Comparison of ENCODE assay signal across 8 cellular contexts in genomic region chr14:67620217-67620789, GRCh38. TPM values are rescaled to one million over a fixed set of nuclear protein-coding genes. Genes with fewer than 3 reads are reported as not detected.
A peak's percentile ranks its signal among the peaks of the same experiment; 100 is the strongest.
DNase-seq lines count a peak whose midpoint lies in the region; ATAC-seq and TF ChIP-seq lines count a peak whose summit lies in the region.

No MANE protein-coding gene starts in this region.

- peaks cover 17% of the 10 kb centered on the region for H3K4me1 ChIP-seq in CD8-positive, alpha-beta T cell (ENCODE audit: insufficient read depth, low read length)

- POLR2A ChIA-PET in CD8-positive, alpha-beta T cell (lab: Charles Lee): interaction anchor here (0.9 to 2.8 kb wide), 5 partner anchors 16 to 75 kb away, joined by 3 to 15 read pairs (median 4); partner anchors contain the start of genes PIGH and RDH11
- POLR2A ChIA-PET in activated naive CD8-positive, alpha-beta T cell treated with anti-CD3 and anti-CD28 coated beads, Interleukin-2, amount 10 ng/mL, durations not matched to agents 7 days and 5 days (lab: Charles Lee): interaction anchor here (0.7 to 1.6 kb wide), 3 partner anchors 20 to 71 kb away, joined by 3 to 5 read pairs (median 3); partner anchors contain the start of gene PIGH

- no peaks in the 10 kb centered on the region for H3K27me3 ChIP-seq in CD8-positive, alpha-beta T cell (ENCODE audit: insufficient read depth, low read length)

- no peak for TF ChIP-seq CTCF in CD8-positive, alpha-beta T cell (IDR thresholded peaks at IDR 0.05)

- peaks cover 32% of the 10 kb centered on the region for H3K4me1 Mint-ChIP-seq in CD8-positive, alpha-beta T cell (ENCODE audit: low read depth)
- H3K4me1 Mint-ChIP-seq in activated naive CD8-positive, alpha-beta T cell treated with anti-CD3 and anti-CD28 coated beads, Interleukin-2, amount 10 ng/mL, durations not matched to agents 7 days and 5 days: peaks cover 20% of the 10 kb centered on the region

- no peaks in the 10 kb centered on the region for H3K9me3 Mint-ChIP-seq in CD8-positive, alpha-beta T cell
- no peaks in the 10 kb centered on the region for H3K9me3 Mint-ChIP-seq in activated naive CD8-positive, alpha-beta T cell treated with anti-CD3 and anti-CD28 coated beads, Interleukin-2, amount 10 ng/mL, durations not matched to agents 7 days and 5 days

- intact Hi-C loops in CD8-positive, alpha-beta T cell (cut with DNase I, micrococcal nuclease): loop anchor here in 1 of 2 experiments (1.0 to 5.0 kb wide), 3 partner anchors 103 to 378 kb away; partner anchors contain the start of gene PALS1
- intact Hi-C loops in posterior vena cava (cut with DNase I): loop anchor here in 1 of 2 donors (5.0 kb wide), 1 partner anchor 47 kb away; no protein-coding TSS in a partner anchor

- in situ Hi-C loops in KBM-7 (cut with MboI; ENCODE audit: low pct_unique_long_range_greater_than_20kb, low sequenced_read_pairs): no loop called here

- no peak overlapping the region for H3K27ac Mint-ChIP-seq in CD8-positive, alpha-beta T cell
- H3K27ac Mint-ChIP-seq in activated naive CD8-positive, alpha-beta T cell treated with anti-CD3 and anti-CD28 coated beads, Interleukin-2, amount 10 ng/mL, durations not matched to agents 7 days and 5 days: no peak overlapping the region

- CTCF ChIA-PET in CD8-positive, alpha-beta T cell (lab: Charles Lee): interaction anchor here (0.6 to 4.0 kb wide), 8 partner anchors 15 to 193 kb away, joined by 3 to 104 read pairs (median 4); partner anchors contain the start of genes PIGH, RDH11 and RDH12

- DNase-seq in CD8-positive, alpha-beta T cell: no peak
- DNase-seq in KBM-7 (peak; percentile 26), hepatic stellate cell (ENCODE audit: low spot score) (peak; percentile 7), retina (peak; percentile 74), posterior vena cava (ENCODE audit: low spot score) (no peak)
- DNase-seq in activated naive CD8-positive, alpha-beta T cell treated with anti-CD3 and anti-CD28 coated beads, Interleukin-2, amount 10 ng/mL, durations not matched to agents 7 days and 5 days: no peak
- no peak for DNase-seq in stimulated activated CD4-positive, alpha-beta T cell treated with anti-CD3 and anti-CD28 coated beads, Interleukin-1b, Interleukin-23, amount 100 ng/mL, for 48 hours

- H3K27me3 Mint-ChIP-seq in CD8-positive, alpha-beta T cell (ENCODE audit: low read depth): peaks cover 2% of the 10 kb centered on the region
- peaks cover 14% of the 10 kb centered on the region for H3K27me3 Mint-ChIP-seq in activated naive CD8-positive, alpha-beta T cell treated with anti-CD3 and anti-CD28 coated beads, Interleukin-2, amount 10 ng/mL, durations not matched to agents 7 days and 5 days

- no peaks in the 10 kb centered on the region for H3K36me3 ChIP-seq in CD8-positive, alpha-beta T cell (ENCODE audit: insufficient read depth, low read length)

- no peaks in the 10 kb centered on the region for H3K9me3 ChIP-seq in CD8-positive, alpha-beta T cell (ENCODE audit: low read length)

- H3K4me3 ChIP-seq in CD8-positive, alpha-beta T cell (ENCODE audit: low read depth, low read length): peak overlapping the region; percentile 73

- H3K27ac ChIP-seq in CD8-positive, alpha-beta T cell (ENCODE audit: low read depth, low read length): peak overlapping the region; percentile 78

- no peak for ATAC-seq in CD8-positive, alpha-beta T cell
- no peak for ATAC-seq in activated naive CD8-positive, alpha-beta T cell treated with anti-CD3 and anti-CD28 coated beads, Interleukin-2, amount 10 ng/mL, durations not matched to agents 7 days and 5 days (ENCODE audit: low read depth)
- no peak for ATAC-seq in GM21576 (IDR thresholded peaks at IDR 0.05; ENCODE audit: unreplicated experiment)

- H3K4me3 Mint-ChIP-seq in CD8-positive, alpha-beta T cell: peak overlapping the region; percentile 88
- peak overlapping the region; percentile 84 for H3K4me3 Mint-ChIP-seq in activated naive CD8-positive, alpha-beta T cell treated with anti-CD3 and anti-CD28 coated beads, Interleukin-2, amount 10 ng/mL, durations not matched to agents 7 days and 5 days

- H3K36me3 Mint-ChIP-seq in CD8-positive, alpha-beta T cell: no peaks in the 10 kb centered on the region
- peaks cover 4% of the 10 kb centered on the region for H3K36me3 Mint-ChIP-seq in activated naive CD8-positive, alpha-beta T cell treated with anti-CD3 and anti-CD28 coated beads, Interleukin-2, amount 10 ng/mL, durations not matched to agents 7 days and 5 days

RNA-seq across cellular contexts. Expression of gene ARG2, which starts 0.6 kb away (rescaled TPM):
- total RNA-seq in CD8-positive, alpha-beta T cell: 1 to 10 TPM; 1.5 to 3.7 TPM
- 1 to 10 TPM; 1.3 to 2.6 TPM for total RNA-seq in activated naive CD8-positive, alpha-beta T cell treated with anti-CD3 and anti-CD28 coated beads, Interleukin-2, amount 10 ng/mL, durations not matched to agents 7 days and 5 days
- total RNA-seq in posterior vena cava: 1 to 10 TPM; 1.9 to 5.1 TPM

RNA-seq across cellular contexts. Expression of gene PIGH, which starts 20.2 kb away (rescaled TPM):
- 10 to 100 TPM; 66.0 to 67.8 TPM for total RNA-seq in CD8-positive, alpha-beta T cell
- 10 to 100 TPM; 22.9 to 24.9 TPM for total RNA-seq in activated naive CD8-positive, alpha-beta T cell treated with anti-CD3 and anti-CD28 coated beads, Interleukin-2, amount 10 ng/mL, durations not matched to agents 7 days and 5 days
- 10 to 100 TPM; 15.4 to 17.3 TPM for total RNA-seq in posterior vena cava

RNA-seq across cellular contexts. Expression of gene VTI1B, which starts 54.1 kb away (rescaled TPM):
- 10 to 100 TPM; 27.6 to 31.1 TPM for total RNA-seq in CD8-positive, alpha-beta T cell
- 10 to 100 TPM; 69.9 to 74.6 TPM for total RNA-seq in activated naive CD8-positive, alpha-beta T cell treated with anti-CD3 and anti-CD28 coated beads, Interleukin-2, amount 10 ng/mL, durations not matched to agents 7 days and 5 days
- total RNA-seq in posterior vena cava: 100 to 1,000 TPM; 111 to 117 TPM

Comparison
In these comparisons a context has a peak if more than half of its experiments do, and no peak if none do; other contexts are left out.
1. DNase-seq: peak in KBM-7 (single experiment), hepatic stellate cell (single experiment) and retina (single experiment); none in CD8-positive, alpha-beta T cell (0 of 7), activated naive CD8-positive, alpha-beta T cell treated with anti-CD3 and anti-CD28 coated beads, Interleukin-2, amount 10 ng/mL, durations not matched to agents 7 days and 5 days (single experiment), stimulated activated CD4-positive, alpha-beta T cell treated with anti-CD3 and anti-CD28 coated beads, Interleukin-1b, Interleukin-23, amount 100 ng/mL, for 48 hours (single experiment) and posterior vena cava (single experiment).